ENCODE assay signal across 13 cellular contexts in genomic region chr1:184965889-184966860, GRCh38. TPM values are rescaled to one million over a fixed set of nuclear protein-coding genes. Genes with fewer than 3 reads are reported as not detected.
DNase-seq lines count a peak whose midpoint lies in the region; ATAC-seq, FAIRE-seq and TF ChIP-seq lines count a peak whose summit lies in the region.
"Had no signal": no experiment of that assay in that cellular context is flagged by ENCODE, and none has a peak within 500 bp of the region (broad histone marks: within the 10 kb centered on the region; RNA-seq: fewer than 3 reads in every experiment).

No MANE protein-coding gene starts in this region.

- intact Hi-C loops in left lung (cut with DNase I) = no loop called here

- no peak overlapping the region for H3K4me3 ChIP-seq in KMS-11 (IDR thresholded peaks at IDR 0.05; ENCODE audit: insufficient read depth, low read depth, low read length)
- H3K4me3 ChIP-seq in bronchial epithelial cell (ENCODE audit: low read depth, low read length) = no peak overlapping the region
- no peak overlapping the region for H3K4me3 ChIP-seq in osteoblast (ENCODE audit: insufficient read depth, low read length)
- no peak overlapping the region for H3K4me3 ChIP-seq in left lung
- H3K4me3 ChIP-seq: spleen, stomach had no signal

- TF ChIP-seq CTCF in KMS-11 (conservative IDR thresholded peaks at IDR 0.05; ENCODE audit: low read depth, low read length) = 0 out of 2 replicates have a peak, but pooled peaks have one; percentile 13
- TF ChIP-seq CTCF in bronchial epithelial cell (IDR thresholded peaks at IDR 0.05; ENCODE audit: insufficient read depth, low read length, severe bottlenecking) = no peak
- TF ChIP-seq CTCF in osteoblast (IDR thresholded peaks at IDR 0.05; ENCODE audit: extremely low read depth, low read depth, low read length) = no peak
- no peak for TF ChIP-seq CTCF in left lung (IDR thresholded peaks at IDR 0.05)

- H3K36me3 ChIP-seq in KMS-11 (ENCODE audit: insufficient read depth) (no peaks in the 10 kb centered on the region), bronchial epithelial cell (ENCODE audit: control insufficient read depth, insufficient read depth, low read length) (peaks cover 3% of the 10 kb centered on the region), osteoblast (ENCODE audit: insufficient read depth, low read length) (no peaks in the 10 kb centered on the region), left lung (no peaks in the 10 kb centered on the region)

- H3K79me2 ChIP-seq in KMS-11 (ENCODE audit: insufficient read depth, low read depth) = peaks cover 21% of the 10 kb centered on the region; the same call in 1 of the 2 replicates
- no peaks in the 10 kb centered on the region for H3K79me2 ChIP-seq in osteoblast (ENCODE audit: insufficient read depth, low read length)

- no peaks in the 10 kb centered on the region for H3K27me3 ChIP-seq in KMS-11 (ENCODE audit: insufficient read depth, low read depth)
- H3K27me3 ChIP-seq in bronchial epithelial cell (ENCODE audit: control insufficient read depth, insufficient read depth, low read length) = no peaks in the 10 kb centered on the region
- H3K27me3 ChIP-seq in osteoblast (ENCODE audit: insufficient read depth, low read length) = no peaks in the 10 kb centered on the region
- H3K27me3 ChIP-seq in left lung = no peaks in the 10 kb centered on the region
- H3K27me3 ChIP-seq: spleen, stomach had no signal

- H3K4me1 ChIP-seq in KMS-11 (ENCODE audit: low read depth, poor library complexity, severe bottlenecking) = peaks cover 48% of the 10 kb centered on the region
- peaks cover 9% of the 10 kb centered on the region for H3K4me1 ChIP-seq in osteoblast (ENCODE audit: insufficient read depth, low read length)
- H3K4me1 ChIP-seq in left lung = peaks cover 0 to 15% of the 10 kb centered on the region in 2 donors

- H3K9me3 ChIP-seq in osteoblast (ENCODE audit: low read depth, low read length) = no peaks in the 10 kb centered on the region
- H3K9me3 ChIP-seq in left lung = no peaks in the 10 kb centered on the region
- H3K9me3 ChIP-seq: spleen, stomach had no signal

- H3K9ac ChIP-seq in KMS-11 = no peak overlapping the region

- no peak for ATAC-seq in GM21423 (IDR thresholded peaks at IDR 0.05; ENCODE audit: unreplicated experiment)
- ATAC-seq in left lung = no peak

- H3K4me2 ChIP-seq in KMS-11 (peak overlapping the region; percentile 18; the same call in 1 of the 2 replicates), osteoblast (ENCODE audit: insufficient read depth, low read length) (no peak overlapping the region)

- no peak for TF ChIP-seq POLR2A in H54 (IDR thresholded peaks at IDR 0.05; ENCODE audit: low read depth, low read length)

- FAIRE-seq in bronchial epithelial cell (lab: Jason Lieb, UNC) (no peak), H54 (lab: Jason Lieb, UNC) (no peak)

- DNase-seq in EH (ENCODE audit: low read depth) = peak; percentile 65
- DNase-seq in bronchial epithelial cell (ENCODE audit: low read depth) = peak; percentile 73
- DNase-seq in osteoblast (ENCODE audit: insufficient read length, low spot score, missing footprints) = peak; percentile 72
- DNase-seq in H54 (ENCODE audit: insufficient read length, low spot score) = no peak
- no peak for DNase-seq in left lung
- DNase-seq: C1 segment of cervical spinal cord, head of caudate nucleus, kidney glomerular epithelial cell, NCI-H446, spleen, stomach had no signal

- H2AFZ ChIP-seq in KMS-11 (ENCODE audit: low read depth) (no peak overlapping the region), osteoblast (ENCODE audit: low read length) (peak overlapping the region; percentile 15)

- H4K20me1 ChIP-seq in KMS-11 (ENCODE audit: insufficient read depth) = no peaks in the 10 kb centered on the region
- H4K20me1 ChIP-seq in osteoblast (ENCODE audit: insufficient read depth, low read length) = no peaks in the 10 kb centered on the region

- H3K27ac ChIP-seq in KMS-11 = peak overlapping the region; percentile 10; the same call in 1 of the 2 replicates
- no peak overlapping the region for H3K27ac ChIP-seq in osteoblast (ENCODE audit: low read depth, low read length)
- no peak overlapping the region for H3K27ac ChIP-seq in left lung
- H3K27ac ChIP-seq: spleen had no signal

RNA-seq across cellular contexts. Expression of gene NIBAN1, which starts 8.1 kb away (rescaled TPM):
- total RNA-seq in bronchial epithelial cell (97.4 and 169 TPM in 2 replicates), osteoblast (53.6 and 66.2 TPM in 2 replicates), left lung (10 to 100 TPM; 18.8 to 54.3 TPM)

Comparison
In these comparisons a context has a peak if more than half of its experiments do, and no peak if none do; other contexts are left out.
1. DNase-seq: peak in EH (single experiment), bronchial epithelial cell (single experiment) and osteoblast (single experiment); none in H54 (single experiment) and left lung (0 of 2).